In the genomic region with DNA sequence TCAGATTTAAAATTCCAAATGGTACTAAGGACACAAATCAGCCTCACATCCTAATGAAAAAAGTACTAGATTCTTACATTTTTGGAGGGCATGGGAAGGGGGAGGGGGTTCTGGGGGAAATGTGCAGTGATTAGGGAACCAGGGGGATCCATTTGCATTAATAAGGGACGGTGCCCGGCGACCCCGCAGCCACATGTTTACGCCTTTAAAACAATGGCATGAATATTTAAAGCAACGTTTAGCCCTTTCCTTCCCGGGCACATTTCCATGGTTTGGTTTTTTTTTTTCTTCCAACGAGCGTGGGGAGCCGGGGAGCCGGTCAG, we compare ENCODE assay signal across 8 cellular contexts. TPM values are rescaled to one million over a fixed set of nuclear protein-coding genes. Genes with fewer than 3 reads are reported as not detected.
DNase-seq lines count a peak whose midpoint lies in the region; ATAC-seq and TF ChIP-seq lines count a peak whose summit lies in the region.

No MANE protein-coding gene starts in this region.

- POLR2A ChIA-PET in Panc1 (lab: Charles Lee): no interaction called here

- no peaks in the 10 kb centered on the region for H3K9me3 ChIP-seq in Panc1 (ENCODE audit: control insufficient read depth, insufficient read depth, low read depth, low read length)
- H3K9me3 ChIP-seq in esophagus muscularis mucosa: no peaks in the 10 kb centered on the region

- CTCF ChIA-PET in Panc1 (lab: Charles Lee): no interaction called here

- in situ Hi-C loops in G401 (cut with HindIII; ENCODE audit: low sequenced_read_pairs) (no loop called here), Panc1 (cut with HindIII; ENCODE audit: low pct_unique_long_range_greater_than_20kb, low sequenced_read_pairs) (no loop called here)

- no peak for TF ChIP-seq EP300 in esophagus muscularis mucosa (IDR thresholded peaks at IDR 0.05)

- no peak for ATAC-seq in Panc1
- no peak for ATAC-seq in HG02885 (IDR thresholded peaks at IDR 0.05; ENCODE audit: poor library complexity, unreplicated experiment)
- ATAC-seq in GM21381 (IDR thresholded peaks at IDR 0.05; ENCODE audit: unreplicated experiment): no peak

- no peak for TF ChIP-seq POLR2A in esophagus muscularis mucosa (IDR thresholded peaks at IDR 0.05; ENCODE audit: low read depth)

- no TSS peak for BruUV-seq in Panc1 (replicated peaks; lab: Mats Ljungman, UMichigan)

- DNase-seq in G401 (ENCODE audit: low spot score) (peak; percentile 39), Panc1 (ENCODE audit: low read depth, low spot score) (no peak), esophagus muscularis mucosa (ENCODE audit: extremely low spot score) (no peak), pons (ENCODE audit: low spot score) (peak; percentile 24), NCI-H524 treated with DMSO at 0.1 percent for 48 hours (lab: John Stamatoyannopoulos, UW) (no peak), cerebellar nuclear complex (lab: John Stamatoyannopoulos, UW) (no peak)

- 0% methylated on average over 11 of the region's 11 CpGs for WGBS in esophagus muscularis mucosa

- peaks cover 7% of the 10 kb centered on the region for H3K36me3 ChIP-seq in Panc1 (ENCODE audit: control insufficient read depth, insufficient read depth, low read length)
- H3K36me3 ChIP-seq in esophagus muscularis mucosa: no peaks in the 10 kb centered on the region

- TF ChIP-seq CTCF in Panc1 (IDR thresholded peaks at IDR 0.05): no peak
- no peak for TF ChIP-seq CTCF in esophagus muscularis mucosa (IDR thresholded peaks at IDR 0.05)

- H3K27ac ChIP-seq in Panc1 (ENCODE audit: low read length) (peak overlapping the region; percentile 91), esophagus muscularis mucosa (replicated peaks in 1 of 4) (peak overlapping the region; percentile 94 to 99 (median 98))

- H3K4me1 ChIP-seq in Panc1 (ENCODE audit: control insufficient read depth, insufficient read depth, low read length) (peaks cover 3% of the 10 kb centered on the region; the same call in 1 of the 2 replicates), esophagus muscularis mucosa (peaks cover 31 to 62% (median 47%) of the 10 kb centered on the region in 4 donors)

- intact Hi-C loops in Panc1 (cut with micrococcal nuclease; ENCODE audit: unreplicated experiment) (no loop called here), esophagus muscularis mucosa (cut with DNase I) (no loop called here)

- H3K27me3 ChIP-seq in Panc1 (ENCODE audit: control insufficient read depth, insufficient read depth, low read length) (no peaks in the 10 kb centered on the region), esophagus muscularis mucosa (peaks cover 0 to 4% (median 0%) of the 10 kb centered on the region in 4 donors)

- H3K4me3 ChIP-seq in Panc1 (ENCODE audit: low read depth in 2 of 2, low read length in 2 of 2) (peak overlapping the region; percentile 68 to 73), esophagus muscularis mucosa (peak overlapping the region; percentile 71 to 96 (median 86))

RNA-seq across cellular contexts. Expression of a gene that starts 1.2 kb away (rescaled TPM):
- total RNA-seq in G401 (2014; rRNA removed; shearing (Covaris generic)): 77.1 and 134 TPM in 2 replicates
- total RNA-seq in Panc1 (2021; ENCODE audit: unreplicated experiment): 47.1 TPM
- polyA plus RNA-seq in Panc1 (2012; ENCODE audit: insufficient read length): 27.0 TPM
- 10 to 100 TPM; 37.0 to 53.1 (median 46.0) TPM for total RNA-seq in esophagus muscularis mucosa

RNA-seq across cellular contexts. Expression of a gene that starts 47.0 kb away (rescaled TPM):
- total RNA-seq in G401 (2014; rRNA removed; shearing (Covaris generic)): 32.9 and 43.3 TPM in 2 replicates
- total RNA-seq in Panc1 (2021; ENCODE audit: unreplicated experiment) (41.3 TPM), esophagus muscularis mucosa (10 to 100 TPM; 29.3 to 42.8 (median 38.4) TPM)
- 33.7 TPM for polyA plus RNA-seq in Panc1 (2012; ENCODE audit: insufficient read length)

Comparison
In these comparisons a context has a peak if more than half of its experiments do, and no peak if none do; other contexts are left out.
1. DNase-seq: peak in G401 (single experiment) and pons (single experiment); none in Panc1 (single experiment), esophagus muscularis mucosa (single experiment), NCI-H524 treated with DMSO at 0.1 percent for 48 hours (single experiment) and cerebellar nuclear complex (0 of 2).